Comparison of ENCODE assay signal across 8 cellular contexts in genomic region chr17:4412933-4413831, GRCh38. TPM values are rescaled to one million over a fixed set of nuclear protein-coding genes. Genes with fewer than 3 reads are reported as not detected.
DNase-seq lines count a peak whose midpoint lies in the region; ATAC-seq and TF ChIP-seq lines count a peak whose summit lies in the region.

No MANE protein-coding gene starts in this region.

- TF ChIP-seq CTCF in 22Rv1 (IDR thresholded peaks at IDR 0.05) (peak; percentile 84), Peyer's patch (IDR thresholded peaks at IDR 0.05) (peak; percentile 91 to 97 (median 93)), esophagus squamous epithelium (IDR thresholded peaks at IDR 0.05) (peak; percentile 93 to 98 (median 96)), natural killer cell (IDR thresholded peaks at IDR 0.05) (peak; percentile 84)

- no peaks in the 10 kb centered on the region for H3K36me3 ChIP-seq in Peyer's patch
- no peaks in the 10 kb centered on the region for H3K36me3 ChIP-seq in esophagus squamous epithelium

- 16 to 31% methylated on average over 18 to 20 of the region's 27 CpGs for WGBS in esophagus squamous epithelium, 2 donors

- ATAC-seq in GM18519 (IDR thresholded peaks at IDR 0.05; ENCODE audit: low FRiP score, unreplicated experiment) = peak; percentile 73
- ATAC-seq in natural killer cell = peak; percentile 94 to 98 (median 97)

- no peaks in the 10 kb centered on the region for H3K36me3 Mint-ChIP-seq in natural killer cell

- no peaks in the 10 kb centered on the region for H3K4me1 ChIP-seq in Peyer's patch
- H3K4me1 ChIP-seq in esophagus squamous epithelium = peaks cover 0 to 12% (median 8%) of the 10 kb centered on the region in 3 donors

- H3K9me3 Mint-ChIP-seq in natural killer cell = no peaks in the 10 kb centered on the region

- DNase-seq in LHCN-M2 (ENCODE audit: low read depth) = peak; percentile 77
- peak; percentile 90 to 97 (median 92) for DNase-seq in Peyer's patch
- DNase-seq in activated T-cell treated with anti-CD3 and anti-CD28 coated beads, Interleukin-2, amount 50 U/mL, for 1 hour = peak; percentile 90
- peak; percentile 45 for DNase-seq in esophagus squamous epithelium (lab: John Stamatoyannopoulos, UW)
- peak; percentile 90 for DNase-seq in natural killer cell
- peak; percentile 69 to 81 for DNase-seq in stimulated activated CD8-positive, alpha-beta memory T cell treated with anti-CD3 and anti-CD28 coated beads, Interleukin-7, amount 100 ng/mL, for 48 hours (ENCODE audit: extremely low read depth in 1 of 2, low read depth in 1 of 2)

- no peaks in the 10 kb centered on the region for H3K9me3 ChIP-seq in Peyer's patch
- H3K9me3 ChIP-seq in esophagus squamous epithelium = no peaks in the 10 kb centered on the region

- H3K27me3 ChIP-seq in Peyer's patch (no peaks in the 10 kb centered on the region), esophagus squamous epithelium (no peaks in the 10 kb centered on the region)

- peak overlapping the region; percentile 47 for H3K4me3 Mint-ChIP-seq in natural killer cell

- H3K27me3 Mint-ChIP-seq in natural killer cell (ENCODE audit: low read depth in 2 of 2) = peaks cover 0 to 5% of the 10 kb centered on the region in 2 donors

- H3K4me3 ChIP-seq in Peyer's patch (peak overlapping the region in 1 of 4 donors; percentile 25), esophagus squamous epithelium (peak overlapping the region in 1 of 4 donors; percentile 28)

- intact Hi-C loops in esophagus squamous epithelium (cut with DNase I) (loop anchor here (5.0 kb wide), 1 partner anchor 201 kb away; no protein-coding TSS in a partner anchor), natural killer cell (cut with micrococcal nuclease) (loop anchor here (1.0 kb wide), 3 partner anchors 109 to 213 kb away; no protein-coding TSS in a partner anchor)

- peak overlapping the region in 1 of 2 donors; percentile 63 for H3K27ac Mint-ChIP-seq in natural killer cell

- H3K27ac ChIP-seq in 22Rv1 = no peak overlapping the region
- peak overlapping the region in 1 of 4 donors; percentile 11 for H3K27ac ChIP-seq in Peyer's patch
- peak overlapping the region in 1 of 4 donors; percentile 3 for H3K27ac ChIP-seq in esophagus squamous epithelium

- peaks cover 4 to 7% of the 10 kb centered on the region in 2 donors for H3K4me1 Mint-ChIP-seq in natural killer cell

- no peak for TF ChIP-seq POLR2A in Peyer's patch (IDR thresholded peaks at IDR 0.05)
- TF ChIP-seq POLR2A in esophagus squamous epithelium (IDR thresholded peaks at IDR 0.05) = no peak

RNA-seq across cellular contexts. Expression of gene SPNS3, which starts 20.6 kb away (rescaled TPM):
- total RNA-seq in LHCN-M2 (2014; rRNA removed) = not detected in 2 replicates
- not detected for polyA plus RNA-seq in LHCN-M2 (2012)
- 1 to 10 TPM in 2 of 4 donors, not detected in 2; 1.1 to 2.0 TPM for total RNA-seq in Peyer's patch
- total RNA-seq in esophagus squamous epithelium = under 1 TPM in 1 of 4 donors, not detected in 3; 0.27 TPM
- 1 to 10 TPM; 1.2 to 2.1 (median 1.9) TPM for total RNA-seq in natural killer cell

RNA-seq across cellular contexts. Expression of gene UBE2G1, which starts 46.7 kb away (rescaled TPM):
- total RNA-seq in LHCN-M2 (2014; rRNA removed) (44.6 and 49.7 TPM in 2 replicates), Peyer's patch (10 to 100 TPM; 26.4 to 54.1 (median 35.7) TPM), esophagus squamous epithelium (10 to 100 TPM; 52.5 to 88.2 (median 73.5) TPM), natural killer cell (10 to 100 TPM; 58.2 to 76.4 (median 64.7) TPM)
- polyA plus RNA-seq in LHCN-M2 (2012) = 17.4 TPM
